In the genomic region with DNA sequence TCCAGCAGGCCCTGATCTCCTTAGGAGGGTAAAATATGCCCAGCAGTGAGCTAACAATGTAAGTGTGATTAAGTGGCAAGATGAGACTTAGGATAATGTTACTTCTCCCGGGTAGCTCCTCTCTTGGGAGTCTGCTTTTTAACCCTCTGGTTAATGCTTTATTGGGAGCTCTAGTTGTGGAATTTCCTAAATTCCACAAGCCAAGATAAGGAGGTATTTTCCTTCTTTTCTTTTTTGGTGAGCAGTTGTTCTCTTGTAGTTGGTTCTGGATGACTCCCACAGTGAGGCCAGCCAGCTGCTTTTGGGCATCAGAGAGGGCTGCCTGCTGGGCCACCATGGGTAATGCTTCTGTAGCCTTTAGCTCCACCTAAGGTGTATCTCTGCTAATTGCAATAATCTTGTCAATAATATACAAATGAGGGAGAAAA, we compare ENCODE assay signal across 1 cellular context.
TF ChIP-seq lines count a peak whose summit lies in the region.

No MANE protein-coding gene starts in this region.

TF ChIP-seq in H1, 55 proteins besides CTCF, POLR2A, EP300 and RAD21:
- TF ChIP-seq EGR1 (IDR thresholded peaks at IDR 0.05; ENCODE audit: borderline replicate concordance, low read depth, low read length) = no peak
- TF ChIP-seq SIRT6 (IDR thresholded peaks at IDR 0.05; ENCODE audit: low read length) = no peak
- no peak for TF ChIP-seq SRF (IDR thresholded peaks at IDR 0.05; ENCODE audit: low read depth, low read length)
- TF ChIP-seq SIX5 (IDR thresholded peaks at IDR 0.05; ENCODE audit: low read depth, low read length) = no peak
- no peak for TF ChIP-seq YY1 (IDR thresholded peaks at IDR 0.05; ENCODE audit: low read depth, low read length)
